ENCODE assay signal across 18 cellular contexts in the genomic region with DNA sequence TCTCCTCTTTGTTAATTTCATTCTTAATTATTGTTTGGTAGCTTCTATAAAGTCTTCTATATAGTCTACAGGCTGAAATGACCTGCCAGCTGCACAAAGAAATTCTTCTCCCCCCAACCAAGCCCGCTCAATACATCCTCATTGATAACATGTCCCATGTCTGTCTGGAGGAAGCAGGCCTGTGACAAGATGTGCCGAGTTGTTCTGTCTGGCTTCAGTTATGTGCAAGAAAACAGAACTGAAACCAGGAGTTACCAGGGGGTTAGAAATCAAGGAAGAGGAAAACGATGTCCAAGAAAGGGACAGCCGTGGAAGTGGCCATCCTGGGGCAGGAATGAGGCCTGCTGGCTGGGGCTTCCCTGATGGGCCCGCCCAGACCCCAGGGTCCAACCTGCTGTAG.
"Had no signal": no experiment of that assay in that cellular context is flagged by ENCODE, and none has a peak within 500 bp of the region (broad histone marks: within the 10 kb centered on the region; RNA-seq: fewer than 3 reads in every experiment).

No MANE protein-coding gene starts in this region.

- H3K4me1 ChIP-seq: adrenal gland, thyroid gland had no signal

- H3K9me3 ChIP-seq: adrenal gland, esophagus squamous epithelium, thyroid gland, vagina had no signal

- H3K27me3 ChIP-seq: adrenal gland, esophagus squamous epithelium, thyroid gland, vagina had no signal

- H3K4me3 ChIP-seq: adrenal gland, esophagus squamous epithelium, thyroid gland, vagina had no signal

- H3K27ac ChIP-seq: adrenal gland, esophagus squamous epithelium, thyroid gland, vagina, WERI-Rb-1 had no signal

- H3K36me3 ChIP-seq: adrenal gland, thyroid gland, vagina, WERI-Rb-1 had no signal

- DNase-seq: activated CD4-positive, alpha-beta memory T cell treated with anti-CD3 and anti-CD28 coated beads, Interleukin-2, amount 10 ng/mL, durations not matched to agents 7 days and 5 days; activated CD4-positive, alpha-beta T cell treated with anti-CD3 and anti-CD28 coated beads for 36 hours; activated effector memory CD4-positive, alpha-beta T cell treated with anti-CD3 and anti-CD28 coated beads, Interleukin-2, amount 50 U/mL, for 16 hours; activated T-cell treated with anti-CD3 and anti-CD28 coated beads, Interleukin-2, amount 50 U/mL, for 4 hours; caudate nucleus; esophagus squamous epithelium; hippocampal formation; left ventricle myocardium superior; nephron progenitor cell; occipital lobe; stimulated activated CD4-positive, alpha-beta T cell treated with anti-CD3 and anti-CD28 coated beads, Interleukin-12 subunit alpha, Interleukin-12 subunit beta, amount 100 ng/mL, for 4 hours; thyroid gland; WERI-Rb-1 had no signal

- FAIRE-seq: colon, endothelial cell of umbilical vein had no signal

- ATAC-seq: activated CD4-positive, alpha-beta T cell treated with anti-CD3 and anti-CD28 coated beads for 36 hours; activated T-cell treated with anti-CD3 and anti-CD28 coated beads, Interleukin-2, amount 50 U/mL, for 4 hours; left ventricle myocardium superior; stimulated activated effector memory CD8-positive, alpha-beta T cell treated with anti-CD3 and anti-CD28 coated beads, Interleukin-12 subunit alpha, Interleukin-12 subunit beta, amount 100 ng/mL, for 72 hours had no signal
